Comparison of ENCODE assay signal across 17 cellular contexts in genomic region chr11:109794501-109794900, GRCh38.
"Had no signal": no experiment of that assay in that cellular context is flagged by ENCODE, and none has a peak within 500 bp of the region (broad histone marks: within the 10 kb centered on the region; RNA-seq: fewer than 3 reads in every experiment).

No MANE protein-coding gene starts in this region.

- H3K4me1 Mint-ChIP-seq: activated CD4-positive, alpha-beta T cell treated with anti-CD3 and anti-CD28 coated beads, Interleukin-2, amount 10 ng/mL, durations not matched to agents 24 days and 14 days; activated naive CD8-positive, alpha-beta T cell treated with anti-CD3 and anti-CD28 coated beads, Interleukin-2, amount 50 U/mL, for 24 hours; brain; immature natural killer cell; naive thymus-derived CD8-positive, alpha-beta T cell; stimulated activated naive CD8-positive, alpha-beta T cell treated with anti-CD3 and anti-CD28 coated beads, Interleukin-15, amount 100 ng/mL, for 72 hours; T-cell had no signal

- H3K27me3 Mint-ChIP-seq: activated CD4-positive, alpha-beta T cell treated with anti-CD3 and anti-CD28 coated beads, Interleukin-2, amount 10 ng/mL, durations not matched to agents 24 days and 14 days; activated naive CD8-positive, alpha-beta T cell treated with anti-CD3 and anti-CD28 coated beads, Interleukin-2, amount 50 U/mL, for 24 hours; naive thymus-derived CD8-positive, alpha-beta T cell; stimulated activated naive CD8-positive, alpha-beta T cell treated with anti-CD3 and anti-CD28 coated beads, Interleukin-15, amount 100 ng/mL, for 72 hours; T-cell had no signal

- H3K4me3 Mint-ChIP-seq: activated CD4-positive, alpha-beta T cell treated with anti-CD3 and anti-CD28 coated beads, Interleukin-2, amount 10 ng/mL, durations not matched to agents 24 days and 14 days; activated naive CD8-positive, alpha-beta T cell treated with anti-CD3 and anti-CD28 coated beads, Interleukin-2, amount 50 U/mL, for 24 hours; activated T-helper 1 cell treated with anti-CD3 and anti-CD28 coated beads, Interleukin-12 subunit alpha, Interleukin-12 subunit beta, Interleukin-2, Interleukin-4 antibody, amounts not matched to agents 30 ng/mL and 10 ng/mL and 1 ng/mL, durations not matched to agents 14 hours and 24 hours and 36 hours; brain; immature natural killer cell; naive thymus-derived CD8-positive, alpha-beta T cell; stimulated activated naive CD8-positive, alpha-beta T cell treated with anti-CD3 and anti-CD28 coated beads, Interleukin-15, amount 100 ng/mL, for 72 hours; T-cell had no signal

- H3K36me3 ChIP-seq: thoracic aorta had no signal

- H3K4me3 ChIP-seq: lung, thoracic aorta had no signal

- H3K27ac ChIP-seq: thoracic aorta had no signal

- DNase-seq: activated CD4-positive, alpha-beta T cell treated with anti-CD3 and anti-CD28 coated beads, Interleukin-2, amount 10 ng/mL, durations not matched to agents 24 days and 14 days; activated naive CD4-positive, alpha-beta T cell; activated naive CD8-positive, alpha-beta T cell treated with anti-CD3 and anti-CD28 coated beads, Interleukin-2, amount 50 U/mL, for 24 hours; glutamatergic neuron; immature natural killer cell; left colon; naive thymus-derived CD8-positive, alpha-beta T cell; occipital lobe; stimulated activated CD4-positive, alpha-beta T cell treated with anti-CD3 and anti-CD28 coated beads, Interleukin-15, amount 100 ng/mL, for 24 hours; stimulated activated CD4-positive, alpha-beta T cell treated with anti-CD3 and anti-CD28 coated beads, Interleukin-4, amount 100 ng/mL, for 24 hours; stimulated activated naive CD8-positive, alpha-beta T cell treated with anti-CD3 and anti-CD28 coated beads, Interleukin-15, amount 100 ng/mL, for 72 hours; T-cell; T1000 had no signal

- H3K36me3 Mint-ChIP-seq: brain; immature natural killer cell; naive thymus-derived CD8-positive, alpha-beta T cell; T-cell had no signal

- H3K9me3 Mint-ChIP-seq: activated CD4-positive, alpha-beta T cell treated with anti-CD3 and anti-CD28 coated beads, Interleukin-2, amount 10 ng/mL, durations not matched to agents 24 days and 14 days; activated naive CD8-positive, alpha-beta T cell treated with anti-CD3 and anti-CD28 coated beads, Interleukin-2, amount 50 U/mL, for 24 hours; activated T-helper 1 cell treated with anti-CD3 and anti-CD28 coated beads, Interleukin-12 subunit alpha, Interleukin-12 subunit beta, Interleukin-2, Interleukin-4 antibody, amounts not matched to agents 30 ng/mL and 10 ng/mL and 1 ng/mL, durations not matched to agents 14 hours and 24 hours and 36 hours; naive thymus-derived CD8-positive, alpha-beta T cell; stimulated activated naive CD8-positive, alpha-beta T cell treated with anti-CD3 and anti-CD28 coated beads, Interleukin-15, amount 100 ng/mL, for 72 hours; T-cell had no signal

- H3K9me3 ChIP-seq: thoracic aorta had no signal

- ATAC-seq: activated naive CD8-positive, alpha-beta T cell treated with anti-CD3 and anti-CD28 coated beads, Interleukin-2, amount 50 U/mL, for 24 hours; naive thymus-derived CD8-positive, alpha-beta T cell; stimulated activated naive CD8-positive, alpha-beta T cell treated with anti-CD3 and anti-CD28 coated beads, Interleukin-15, amount 100 ng/mL, for 72 hours; T-cell had no signal

- H3K27ac Mint-ChIP-seq: activated CD4-positive, alpha-beta T cell treated with anti-CD3 and anti-CD28 coated beads, Interleukin-2, amount 10 ng/mL, durations not matched to agents 24 days and 14 days; activated naive CD8-positive, alpha-beta T cell treated with anti-CD3 and anti-CD28 coated beads, Interleukin-2, amount 50 U/mL, for 24 hours; activated T-helper 1 cell treated with anti-CD3 and anti-CD28 coated beads, Interleukin-12 subunit alpha, Interleukin-12 subunit beta, Interleukin-2, Interleukin-4 antibody, amounts not matched to agents 30 ng/mL and 10 ng/mL and 1 ng/mL, durations not matched to agents 14 hours and 24 hours and 36 hours; immature natural killer cell; naive thymus-derived CD8-positive, alpha-beta T cell; stimulated activated naive CD8-positive, alpha-beta T cell treated with anti-CD3 and anti-CD28 coated beads, Interleukin-15, amount 100 ng/mL, for 72 hours; T-cell had no signal
